ENCODE assay signal across 30 cellular contexts in the genomic region with DNA sequence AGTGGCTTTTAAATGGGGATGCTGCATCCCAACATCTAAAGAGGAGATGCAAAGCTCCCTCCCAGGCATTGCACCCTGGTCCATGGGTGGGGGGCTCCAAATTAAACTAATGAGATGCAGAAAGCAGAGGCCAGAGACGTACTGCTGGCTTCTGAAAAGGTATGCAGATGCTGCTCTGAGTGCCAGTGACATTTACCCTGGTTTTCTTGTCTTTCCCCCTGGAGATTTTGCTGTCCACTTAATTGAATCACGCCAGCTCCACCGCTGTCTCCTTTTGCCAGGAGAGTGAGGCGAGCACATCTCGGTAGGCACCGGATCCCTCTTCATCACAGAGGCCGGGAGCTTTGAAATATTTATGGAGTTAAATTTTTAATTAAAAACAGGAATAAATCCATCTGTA.
"Had no signal": no experiment of that assay in that cellular context is flagged by ENCODE, and none has a peak within 500 bp of the region (broad histone marks: within the 10 kb centered on the region; RNA-seq: fewer than 3 reads in every experiment).

No MANE protein-coding gene starts in this region.

- H3K27me3 Mint-ChIP-seq: activated CD4-positive, alpha-beta memory T cell treated with anti-CD3 and anti-CD28 coated beads for 36 hours; activated CD4-positive, alpha-beta T cell treated with anti-CD3 and anti-CD28 coated beads for 36 hours; activated CD8-positive, alpha-beta memory T cell treated with anti-CD3 and anti-CD28 coated beads, Interleukin-2, amount 10 ng/mL, durations not matched to agents 7 days and 5 days; activated naive CD4-positive, alpha-beta T cell treated with anti-CD3 and anti-CD28 coated beads, Interleukin-2, amount 50 U/mL, for 24 hours; activated naive CD8-positive, alpha-beta T cell treated with anti-CD3 and anti-CD28 coated beads for 36 hours; activated naive CD8-positive, alpha-beta T cell treated with anti-CD3 and anti-CD28 coated beads, Interleukin-2, amount 50 U/mL, for 24 hours had no signal

- H3K27ac ChIP-seq: adrenal gland, body of pancreas, epithelial cell of prostate, esophagus squamous epithelium, gastroesophageal sphincter had no signal

- H3K9me3 ChIP-seq: adrenal gland, body of pancreas, esophagus squamous epithelium, gastroesophageal sphincter had no signal

- H3K36me3 ChIP-seq: adrenal gland, esophagus squamous epithelium had no signal

- H3K4me1 ChIP-seq: adrenal gland, body of pancreas, esophagus squamous epithelium, gastroesophageal sphincter had no signal

- DNase-seq: activated CD4-positive, alpha-beta memory T cell treated with anti-CD3 and anti-CD28 coated beads for 36 hours; activated CD4-positive, alpha-beta T cell treated with anti-CD3 and anti-CD28 coated beads for 36 hours; activated CD4-positive, alpha-beta T cell treated with anti-CD3 and anti-CD28 coated beads, Interleukin-2, amount 10 ng/mL, durations not matched to agents 24 days and 14 days; activated CD4-positive, CD25-positive, alpha-beta regulatory T cell; activated CD4-positive, CD25-positive, alpha-beta regulatory T cell treated with anti-CD3 and anti-CD28 coated beads, Interleukin-2, amount 50 U/mL, for 72 hours; activated CD8-positive, alpha-beta memory T cell treated with anti-CD3 and anti-CD28 coated beads, Interleukin-2, amount 10 ng/mL, durations not matched to agents 7 days and 5 days; activated CD8-positive, alpha-beta memory T cell treated with anti-CD3 and anti-CD28 coated beads, Interleukin-2, amount 50 U/mL, for 4 hours; activated CD8-positive, alpha-beta T cell treated with anti-CD3 and anti-CD28 coated beads, Interleukin-2, amount 10 ng/mL, durations not matched to agents 7 days and 5 days; activated effector memory CD4-positive, alpha-beta T cell treated with anti-CD3 and anti-CD28 coated beads, Interleukin-2, amount 50 U/mL, for 16 hours; activated naive CD4-positive, alpha-beta T cell treated with anti-CD3 and anti-CD28 coated beads for 36 hours; activated naive CD8-positive, alpha-beta T cell treated with anti-CD3 and anti-CD28 coated beads for 36 hours; activated naive CD8-positive, alpha-beta T cell treated with anti-CD3 and anti-CD28 coated beads, Interleukin-2, amount 50 U/mL, for 24 hours; activated T-cell treated with anti-CD3 and anti-CD28 coated beads, Interleukin-2, amount 50 U/mL, for 1 hour; activated T-cell treated with anti-CD3 and anti-CD28 coated beads, Interleukin-2, amount 50 U/mL, for 48 hours; adrenal gland; amygdala; aorta; body of pancreas; caudate nucleus; cortex of kidney; effector CD8-positive, alpha-beta T cell; esophagus squamous epithelium; foreskin melanocyte; head of caudate nucleus; T-helper 2 cell had no signal

- H3K27me3 ChIP-seq: adrenal gland, body of pancreas, gastroesophageal sphincter had no signal

- H3K9me3 Mint-ChIP-seq: activated CD4-positive, alpha-beta memory T cell treated with anti-CD3 and anti-CD28 coated beads for 36 hours; activated CD4-positive, alpha-beta T cell treated with anti-CD3 and anti-CD28 coated beads, Interleukin-2, amount 10 ng/mL, durations not matched to agents 24 days and 14 days; activated naive CD4-positive, alpha-beta T cell treated with anti-CD3 and anti-CD28 coated beads for 36 hours; activated naive CD4-positive, alpha-beta T cell treated with anti-CD3 and anti-CD28 coated beads, Interleukin-2, amount 50 U/mL, for 24 hours; activated naive CD8-positive, alpha-beta T cell treated with anti-CD3 and anti-CD28 coated beads for 36 hours; activated naive CD8-positive, alpha-beta T cell treated with anti-CD3 and anti-CD28 coated beads, Interleukin-2, amount 50 U/mL, for 24 hours; activated T-helper 1 cell treated with anti-CD3 and anti-CD28 coated beads, Interleukin-12 subunit alpha, Interleukin-12 subunit beta, Interleukin-2, Interleukin-4 antibody, amounts not matched to agents 30 ng/mL and 10 ng/mL and 1 ng/mL, durations not matched to agents 14 hours and 24 hours and 36 hours; activated T-helper 2 cell treated with anti-CD3 and anti-CD28 coated beads, Interferon-gamma antibody, Interleukin-2, Interleukin-4, amounts not matched to agents 10 μg/mL and 5 μg/mL and 100 μg/mL, durations not matched to agents 14 hours and 24 hours and 36 hours had no signal

- H3K4me3 Mint-ChIP-seq: activated CD4-positive, alpha-beta memory T cell treated with anti-CD3 and anti-CD28 coated beads for 36 hours; activated CD4-positive, alpha-beta T cell treated with anti-CD3 and anti-CD28 coated beads for 36 hours; activated CD4-positive, alpha-beta T cell treated with anti-CD3 and anti-CD28 coated beads, Interleukin-2, amount 10 ng/mL, durations not matched to agents 24 days and 14 days; activated CD8-positive, alpha-beta memory T cell treated with anti-CD3 and anti-CD28 coated beads, Interleukin-2, amount 10 ng/mL, durations not matched to agents 7 days and 5 days; activated CD8-positive, alpha-beta T cell treated with anti-CD3 and anti-CD28 coated beads, Interleukin-2, amount 10 ng/mL, durations not matched to agents 7 days and 5 days; activated naive CD4-positive, alpha-beta T cell treated with anti-CD3 and anti-CD28 coated beads for 36 hours; activated naive CD4-positive, alpha-beta T cell treated with anti-CD3 and anti-CD28 coated beads, Interleukin-2, amount 50 U/mL, for 24 hours; activated naive CD8-positive, alpha-beta T cell treated with anti-CD3 and anti-CD28 coated beads for 36 hours; activated naive CD8-positive, alpha-beta T cell treated with anti-CD3 and anti-CD28 coated beads, Interleukin-2, amount 50 U/mL, for 24 hours; activated T-helper 1 cell treated with anti-CD3 and anti-CD28 coated beads, Interleukin-12 subunit alpha, Interleukin-12 subunit beta, Interleukin-2, Interleukin-4 antibody, amounts not matched to agents 30 ng/mL and 10 ng/mL and 1 ng/mL, durations not matched to agents 14 hours and 24 hours and 36 hours had no signal

- H3K4me3 ChIP-seq: adrenal gland, body of pancreas, esophagus squamous epithelium, gastroesophageal sphincter had no signal

- H3K4me1 Mint-ChIP-seq: activated CD4-positive, alpha-beta T cell treated with anti-CD3 and anti-CD28 coated beads for 36 hours; activated CD4-positive, alpha-beta T cell treated with anti-CD3 and anti-CD28 coated beads, Interleukin-2, amount 10 ng/mL, durations not matched to agents 24 days and 14 days; activated CD8-positive, alpha-beta memory T cell treated with anti-CD3 and anti-CD28 coated beads, Interleukin-2, amount 10 ng/mL, durations not matched to agents 7 days and 5 days; activated naive CD4-positive, alpha-beta T cell treated with anti-CD3 and anti-CD28 coated beads, Interleukin-2, amount 50 U/mL, for 24 hours; activated naive CD8-positive, alpha-beta T cell treated with anti-CD3 and anti-CD28 coated beads for 36 hours; activated naive CD8-positive, alpha-beta T cell treated with anti-CD3 and anti-CD28 coated beads, Interleukin-2, amount 50 U/mL, for 24 hours had no signal

- H3K27ac Mint-ChIP-seq: activated CD4-positive, alpha-beta memory T cell treated with anti-CD3 and anti-CD28 coated beads for 36 hours; activated CD4-positive, alpha-beta T cell treated with anti-CD3 and anti-CD28 coated beads for 36 hours; activated CD4-positive, alpha-beta T cell treated with anti-CD3 and anti-CD28 coated beads, Interleukin-2, amount 10 ng/mL, durations not matched to agents 24 days and 14 days; activated CD8-positive, alpha-beta memory T cell treated with anti-CD3 and anti-CD28 coated beads, Interleukin-2, amount 10 ng/mL, durations not matched to agents 7 days and 5 days; activated CD8-positive, alpha-beta T cell treated with anti-CD3 and anti-CD28 coated beads, Interleukin-2, amount 10 ng/mL, durations not matched to agents 7 days and 5 days; activated naive CD4-positive, alpha-beta T cell treated with anti-CD3 and anti-CD28 coated beads for 36 hours; activated naive CD4-positive, alpha-beta T cell treated with anti-CD3 and anti-CD28 coated beads, Interleukin-2, amount 50 U/mL, for 24 hours; activated naive CD8-positive, alpha-beta T cell treated with anti-CD3 and anti-CD28 coated beads for 36 hours; activated naive CD8-positive, alpha-beta T cell treated with anti-CD3 and anti-CD28 coated beads, Interleukin-2, amount 50 U/mL, for 24 hours; activated T-helper 1 cell treated with anti-CD3 and anti-CD28 coated beads, Interleukin-12 subunit alpha, Interleukin-12 subunit beta, Interleukin-2, Interleukin-4 antibody, amounts not matched to agents 30 ng/mL and 10 ng/mL and 1 ng/mL, durations not matched to agents 14 hours and 24 hours and 36 hours; activated T-helper 2 cell treated with anti-CD3 and anti-CD28 coated beads, Interferon-gamma antibody, Interleukin-2, Interleukin-4, amounts not matched to agents 10 μg/mL and 5 μg/mL and 100 μg/mL, durations not matched to agents 14 hours and 24 hours and 36 hours had no signal

- ATAC-seq: activated CD4-positive, alpha-beta T cell treated with anti-CD3 and anti-CD28 coated beads for 36 hours; activated CD8-positive, alpha-beta memory T cell treated with anti-CD3 and anti-CD28 coated beads, Interleukin-2, amount 10 ng/mL, durations not matched to agents 7 days and 5 days; activated CD8-positive, alpha-beta T cell treated with anti-CD3 and anti-CD28 coated beads, Interleukin-2, amount 10 ng/mL, durations not matched to agents 7 days and 5 days; activated naive CD8-positive, alpha-beta T cell treated with anti-CD3 and anti-CD28 coated beads, Interleukin-2, amount 50 U/mL, for 24 hours; body of pancreas; gastroesophageal sphincter had no signal

- H3K36me3 Mint-ChIP-seq: activated CD4-positive, alpha-beta memory T cell treated with anti-CD3 and anti-CD28 coated beads for 36 hours; activated CD8-positive, alpha-beta memory T cell treated with anti-CD3 and anti-CD28 coated beads, Interleukin-2, amount 10 ng/mL, durations not matched to agents 7 days and 5 days; activated naive CD4-positive, alpha-beta T cell treated with anti-CD3 and anti-CD28 coated beads, Interleukin-2, amount 50 U/mL, for 24 hours; activated naive CD8-positive, alpha-beta T cell treated with anti-CD3 and anti-CD28 coated beads for 36 hours had no signal
